Comparison of ENCODE assay signal across 13 cellular contexts in the genomic region with DNA sequence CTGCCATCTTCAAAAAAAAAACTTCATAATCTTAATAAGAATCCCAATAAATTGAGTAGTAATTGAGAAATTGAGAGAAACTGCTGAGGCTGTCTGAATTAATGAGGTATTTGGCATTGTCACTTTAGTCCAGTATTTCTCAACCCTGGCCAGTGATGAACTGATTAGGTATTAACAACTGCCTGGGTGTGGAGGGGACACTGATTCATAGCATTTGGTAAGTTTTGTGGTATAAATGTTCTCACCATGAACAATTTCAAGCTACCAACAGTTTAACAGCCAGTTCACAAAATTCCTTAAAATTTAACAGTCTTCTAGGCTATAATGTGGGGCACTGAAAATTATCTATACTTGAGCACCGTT. TPM values are rescaled to one million over a fixed set of nuclear protein-coding genes. Genes with fewer than 3 reads are reported as not detected.
DNase-seq lines count a peak whose midpoint lies in the region; ATAC-seq, FAIRE-seq and TF ChIP-seq lines count a peak whose summit lies in the region.
"Had no signal": no experiment of that assay in that cellular context is flagged by ENCODE, and none has a peak within 500 bp of the region (broad histone marks: within the 10 kb centered on the region; RNA-seq: fewer than 3 reads in every experiment).

No MANE protein-coding gene starts in this region.

- no peaks in the 10 kb centered on the region for H3K9me1 ChIP-seq in keratinocyte (ENCODE audit: control insufficient read depth, extremely low read depth, insufficient read depth, low read length)

- peaks cover 30% of the 10 kb centered on the region for H3F3A ChIP-seq in GM23248 (ENCODE audit: insufficient read depth)

- H3K9ac ChIP-seq in GM23248 (peak overlapping the region; percentile 71), keratinocyte (ENCODE audit: control insufficient read depth, extremely low read depth, insufficient read depth, low read length) (peak overlapping the region; percentile 7), stomach smooth muscle (ENCODE audit: low read length in 2 of 2) (peak overlapping the region in 1 of 2 donors; percentile 30)

- H3K4me2 ChIP-seq in GM23248 (ENCODE audit: unreplicated experiment): peak overlapping the region; percentile 86
- H3K4me2 ChIP-seq in keratinocyte (ENCODE audit: control insufficient read depth, extremely low read depth, insufficient read depth, low read depth, low read length): peak overlapping the region; percentile 73

- dilution Hi-C loops in keratinocyte (cut with MboI; ENCODE audit: extremely low pct_ligation_motif_present, low sequenced_read_pairs): no loop called here

- intact Hi-C loops in naive thymus-derived CD4-positive, alpha-beta T cell (cut with micrococcal nuclease): no loop called here

- H3K9me2 ChIP-seq in GM23248 (ENCODE audit: insufficient read depth): no peaks in the 10 kb centered on the region

- CTCF ChIA-PET in naive thymus-derived CD4-positive, alpha-beta T cell (lab: Charles Lee): no interaction called here

- peaks cover 0 to 27% (median 10%) of the 10 kb centered on the region in 11 donors for H3K9me3 Mint-ChIP-seq in naive thymus-derived CD4-positive, alpha-beta T cell

- H3K27ac Mint-ChIP-seq in naive thymus-derived CD4-positive, alpha-beta T cell: no peak overlapping the region

- H3K9me3 ChIP-seq in GM23248 (ENCODE audit: low read depth) (no peaks in the 10 kb centered on the region), keratinocyte (ENCODE audit: control insufficient read depth, low read depth, low read length) (peaks cover 1% of the 10 kb centered on the region), stomach smooth muscle (ENCODE audit: control insufficient read depth in 2 of 2, low read length in 2 of 2) (no peaks in the 10 kb centered on the region)
- no peaks in the 10 kb centered on the region for H3K9me3 ChIP-seq in naive thymus-derived CD4-positive, alpha-beta T cell (ENCODE audit: control insufficient read depth in 2 of 3, low read length in 3 of 3)
- H3K9me3 ChIP-seq: neutrophil had no signal

- H3K4me1 ChIP-seq in GM23248 (ENCODE audit: insufficient read depth): peaks cover 24% of the 10 kb centered on the region
- H3K4me1 ChIP-seq in keratinocyte (ENCODE audit: control insufficient read depth, extremely low read depth, insufficient read depth, low read length): peaks cover 13% of the 10 kb centered on the region
- H3K4me1 ChIP-seq in stomach smooth muscle (ENCODE audit: control insufficient read depth, insufficient read depth, low read length): peaks cover 11% of the 10 kb centered on the region
- H3K4me1 ChIP-seq in naive thymus-derived CD4-positive, alpha-beta T cell (ENCODE audit: control insufficient read depth in 2 of 2, insufficient read depth in 2 of 2, low read length in 2 of 2): no peaks in the 10 kb centered on the region
- H3K4me1 ChIP-seq: upper lobe of left lung had no signal

- in situ Hi-C loops in GM23248 (cut with MboI): loop anchor here (25.0 kb wide), 1 partner anchor 1117 kb away; no protein-coding TSS in a partner anchor
- in situ Hi-C loops in brain microvascular endothelial cell (cut with HindIII; ENCODE audit: low pct_ligation_motif_present, low sequenced_read_pairs): no loop called here

- DNase-seq in GM23248 (peak; percentile 89), brain microvascular endothelial cell (no peak), keratinocyte (ENCODE audit: low read depth, low spot score) (no peak), NCI-H1105 (lab: John Stamatoyannopoulos, UW) (no peak), iPS-NIHi7 (ENCODE audit: extremely low spot score) (no peak), NCI-H446 (lab: John Stamatoyannopoulos, UW) (no peak)
- DNase-seq in naive thymus-derived CD4-positive, alpha-beta T cell: no peak
- DNase-seq: DMS79 treated with DMSO at 0.1 percent for 48 hours, NCI-H1417, T-helper 9 cell, upper lobe of left lung had no signal

- peaks cover 0 to 8% (median 0%) of the 10 kb centered on the region in 5 donors for H3K36me3 Mint-ChIP-seq in naive thymus-derived CD4-positive, alpha-beta T cell

- H3K4me3 ChIP-seq in GM23248 (peak overlapping the region; percentile 65), brain microvascular endothelial cell (ENCODE audit: low read depth, low read length) (no peak overlapping the region), keratinocyte (ENCODE audit: control insufficient read depth in 2 of 3, extremely low read depth in 1 of 3, insufficient read depth in 2 of 3, low read depth in 1 of 3, low read length in 3 of 3) (peak overlapping the region in 1 of 3 experiments; percentile 41), stomach smooth muscle (ENCODE audit: low read length in 2 of 2) (peak overlapping the region; percentile 74 to 76)
- no peak overlapping the region for H3K4me3 ChIP-seq in naive thymus-derived CD4-positive, alpha-beta T cell (ENCODE audit: low read length)

- peaks cover 0 to 20% (median 9%) of the 10 kb centered on the region in 5 donors for H3K27me3 Mint-ChIP-seq in naive thymus-derived CD4-positive, alpha-beta T cell

- H3K36me3 ChIP-seq in GM23248 (ENCODE audit: low read depth): no peaks in the 10 kb centered on the region
- H3K36me3 ChIP-seq in brain microvascular endothelial cell (replicated peaks): no peaks in the 10 kb centered on the region
- no peaks in the 10 kb centered on the region for H3K36me3 ChIP-seq in keratinocyte (ENCODE audit: control insufficient read depth in 2 of 2, extremely low read depth in 1 of 2, insufficient read depth in 2 of 2, low read length in 2 of 2)
- no peaks in the 10 kb centered on the region for H3K36me3 ChIP-seq in stomach smooth muscle (ENCODE audit: control insufficient read depth in 2 of 2, insufficient read depth in 2 of 2, low read length in 2 of 2)
- no peaks in the 10 kb centered on the region for H3K36me3 ChIP-seq in naive thymus-derived CD4-positive, alpha-beta T cell (ENCODE audit: control insufficient read depth in 2 of 3, insufficient read depth in 3 of 3, low read length in 3 of 3)
- H3K36me3 ChIP-seq: neutrophil, upper lobe of left lung had no signal

- no peak for FAIRE-seq in keratinocyte (lab: Jason Lieb, UNC)

- POLR2A ChIA-PET in naive thymus-derived CD4-positive, alpha-beta T cell (lab: Charles Lee): no interaction called here

- TF ChIP-seq CTCF in brain microvascular endothelial cell (IDR thresholded peaks at IDR 0.05; ENCODE audit: low read depth, low read length, missing control alignments) (no peak), keratinocyte (optimal IDR thresholded peaks at IDR 0.05 in 1 of 3, IDR thresholded peaks at IDR 0.05 in 1 of 3, conservative IDR thresholded peaks at IDR 0.05 in 1 of 3; ENCODE audit: extremely low read depth in 1 of 3, insufficient read depth in 2 of 3, low read length in 3 of 3) (no peak)

- H3K27me3 ChIP-seq in GM23248 (replicated peaks; ENCODE audit: insufficient read depth): no peaks in the 10 kb centered on the region
- no peaks in the 10 kb centered on the region for H3K27me3 ChIP-seq in brain microvascular endothelial cell (replicated peaks)
- H3K27me3 ChIP-seq in keratinocyte (ENCODE audit: control insufficient read depth, extremely low read depth, insufficient read depth, low read length): peaks cover 2% of the 10 kb centered on the region
- no peaks in the 10 kb centered on the region for H3K27me3 ChIP-seq in stomach smooth muscle (ENCODE audit: control insufficient read depth in 1 of 2, insufficient read depth in 2 of 2, low read length in 2 of 2)
- H3K27me3 ChIP-seq in naive thymus-derived CD4-positive, alpha-beta T cell (ENCODE audit: control insufficient read depth in 2 of 2, insufficient read depth in 2 of 2, low read length in 2 of 2): no peaks in the 10 kb centered on the region
- H3K27me3 ChIP-seq: neutrophil, upper lobe of left lung had no signal

- H4K20me1 ChIP-seq in GM23248 (ENCODE audit: insufficient read depth) (no peaks in the 10 kb centered on the region), keratinocyte (ENCODE audit: control insufficient read depth, extremely low read depth, insufficient read depth, low read length) (no peaks in the 10 kb centered on the region)

- H3K4me3 Mint-ChIP-seq in naive thymus-derived CD4-positive, alpha-beta T cell: peak overlapping the region in 2 of 10 donors; percentile 4 to 74

- peak overlapping the region; percentile 81 for H3K27ac ChIP-seq in GM23248
- H3K27ac ChIP-seq in brain microvascular endothelial cell: peak overlapping the region; percentile 59
- no peak overlapping the region for H3K27ac ChIP-seq in keratinocyte (ENCODE audit: control insufficient read depth, insufficient read depth, low read length)
- H3K27ac ChIP-seq in stomach smooth muscle (ENCODE audit: low read length): no peak overlapping the region
- no peak overlapping the region for H3K27ac ChIP-seq in naive thymus-derived CD4-positive, alpha-beta T cell (ENCODE audit: low read depth, low read length)
- H3K27ac ChIP-seq: neutrophil, upper lobe of left lung had no signal

- H3K4me1 Mint-ChIP-seq in naive thymus-derived CD4-positive, alpha-beta T cell: peaks cover 0 to 11% (median 0%) of the 10 kb centered on the region in 7 donors

- H3K79me2 ChIP-seq in GM23248 (ENCODE audit: insufficient read depth) (peaks cover 42% of the 10 kb centered on the region), keratinocyte (ENCODE audit: control insufficient read depth, insufficient read depth, low read length) (no peaks in the 10 kb centered on the region)

- H2AFZ ChIP-seq in GM23248: peak overlapping the region; percentile 69
- no peak overlapping the region for H2AFZ ChIP-seq in keratinocyte (ENCODE audit: control insufficient read depth, low read length)

- ATAC-seq in naive thymus-derived CD4-positive, alpha-beta T cell: no peak

- WGBS in GM23248 (ENCODE audit: low coverage in 1 of 2, low lambda C conversion rate in 2 of 2, missing lambda C conversion rate in 2 of 2), 2 experiments: 3 to 6% methylated on average over 1 of the region's 1 CpG

RNA-seq across cellular contexts. Expression of gene GPC6, which starts 18.3 kb away (rescaled TPM):
- total RNA-seq in GM23248 (2014; rRNA removed; shearing (Covaris generic)): 20.8 and 22.6 TPM in 2 replicates
- polyA plus RNA-seq in GM23248 (2016; fragmentation: Nextera tagmentation; extraction: Ambion mirVana) (13.8 and 14.4 TPM in 2 replicates), keratinocyte (0.42 to 0.49 TPM (median 0.45 TPM) in 3 replicates)
- polyA plus RNA-seq in keratinocyte (2011; ENCODE audit: low read depth): 0.34 TPM
- 0.17 and 0.29 TPM in 2 replicates for polyA plus RNA-seq in keratinocyte (2011; cell fraction: cytosol; rRNA removed)
- polyA plus RNA-seq in keratinocyte (2011; cell fraction: nucleus; rRNA removed): 0.43 and 0.47 TPM in 2 replicates
- polyA plus RNA-seq in keratinocyte (2012; ENCODE audit: low replicate concordance): 0.28 and 0.53 TPM in 2 replicates
- 0.39 to 2.5 TPM (median 1.1 TPM) in 3 replicates for polyA minus RNA-seq in keratinocyte
- polyA minus RNA-seq in keratinocyte (2011; cell fraction: cytosol; rRNA and poly(A)+ RNA removed): 0.38 TPM
- polyA minus RNA-seq in keratinocyte (2011; cell fraction: nucleus; rRNA and poly(A)+ RNA removed): 0.95 and 2.9 TPM in 2 replicates
- not detected for total RNA-seq in naive thymus-derived CD4-positive, alpha-beta T cell
- not detected for polyA plus RNA-seq in naive thymus-derived CD4-positive, alpha-beta T cell

Comparison
In these comparisons a context has a peak if more than half of its experiments do, and no peak if none do; other contexts are left out.
1. H3K27ac ChIP-seq: peak in GM23248 (single experiment) and brain microvascular endothelial cell (single experiment); none in keratinocyte (single experiment), stomach smooth muscle (single experiment) and naive thymus-derived CD4-positive, alpha-beta T cell (single experiment).
2. H3K4me3 ChIP-seq: peak in GM23248 (single experiment) and stomach smooth muscle (2 of 2); none in brain microvascular endothelial cell (single experiment) and naive thymus-derived CD4-positive, alpha-beta T cell (single experiment).